Comparison of ENCODE assay signal across 1 cellular context in the genomic region with DNA sequence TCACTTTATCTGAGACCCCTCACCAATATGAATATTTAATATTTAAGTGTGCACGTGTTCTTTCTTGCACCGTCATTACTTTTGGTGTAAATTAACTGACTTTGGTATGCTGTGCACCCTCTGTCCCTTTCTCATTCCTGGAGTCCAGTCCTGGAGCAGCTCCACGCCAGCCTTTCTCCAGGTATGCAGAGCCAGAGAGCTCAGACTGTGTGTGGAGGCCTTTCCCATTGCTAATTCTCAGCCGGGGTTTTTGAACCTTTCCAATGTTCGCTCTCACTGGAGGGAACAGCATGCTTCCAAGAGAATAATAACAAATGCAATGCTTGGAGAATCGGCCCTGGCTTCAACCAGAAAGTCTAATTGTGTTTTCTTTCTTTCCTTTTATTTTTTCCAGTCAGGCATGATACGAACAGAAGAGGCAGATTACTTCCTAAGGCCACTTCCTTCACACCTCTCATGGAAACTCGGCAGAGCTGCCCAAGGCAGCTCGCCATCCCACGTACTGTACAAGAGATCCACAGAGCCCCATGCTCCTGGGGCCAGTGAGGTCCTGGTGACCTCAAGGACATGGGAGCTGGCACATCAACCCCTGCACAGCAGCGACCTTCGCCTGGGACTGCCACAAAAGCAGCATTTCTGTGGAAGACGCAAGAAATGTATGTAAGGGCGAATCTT.
A peak's percentile ranks its signal among the peaks of the same experiment; 100 is the strongest.
TF ChIP-seq lines count a peak whose summit lies in the region.

No MANE protein-coding gene starts in this region.

TF ChIP-seq in H1, 55 proteins besides CTCF, POLR2A, EP300 and RAD21:
- TF ChIP-seq TEAD4 (IDR thresholded peaks at IDR 0.05; ENCODE audit: low read depth, low read length) (peak; percentile 72), ASH2L (IDR thresholded peaks at IDR 0.05; ENCODE audit: low read length) (peak; percentile 22), TAF7 (optimal IDR thresholded peaks at IDR 0.05; ENCODE audit: borderline replicate concordance, low read depth, low read length) (peak; percentile 17), NANOG (IDR thresholded peaks at IDR 0.05; ENCODE audit: insufficient read depth, low read depth, low read length, poor library complexity, severe bottlenecking) (peak; percentile 10)
- TF ChIP-seq, protein P1, sequence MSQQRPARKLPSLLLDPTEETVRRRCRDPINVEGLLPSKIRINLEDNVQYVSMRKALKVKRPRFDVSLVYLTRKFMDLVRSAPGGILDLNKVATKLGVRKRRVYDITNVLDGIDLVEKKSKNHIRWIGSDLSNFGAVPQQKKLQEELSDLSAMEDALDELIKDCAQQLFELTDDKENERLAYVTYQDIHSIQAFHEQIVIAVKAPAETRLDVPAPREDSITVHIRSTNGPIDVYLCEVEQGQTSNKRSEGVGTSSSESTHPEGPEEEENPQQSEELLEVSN (IDR thresholded peaks at IDR 0.05): 0 out of 2 replicates have a peak, but pooled peaks have one; percentile 21
- TF ChIP-seq, protein P2, sequence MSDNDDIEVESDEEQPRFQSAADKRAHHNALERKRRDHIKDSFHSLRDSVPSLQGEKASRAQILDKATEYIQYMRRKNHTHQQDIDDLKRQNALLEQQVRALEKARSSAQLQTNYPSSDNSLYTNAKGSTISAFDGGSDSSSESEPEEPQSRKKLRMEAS (IDR thresholded peaks at IDR 0.05): no peak
TF ChIP-seq in H1: peak in this region for 5.
